2 cellular contexts compared by ENCODE assay signal in genomic region chr1:6084781-6085495, GRCh38.
TF ChIP-seq lines count a peak whose summit lies in the region.

No MANE protein-coding gene starts in this region.

TF ChIP-seq in IMR-90, 13 proteins besides CTCF, POLR2A, EP300 and RAD21:
- no peak for TF ChIP-seq FOS (IDR thresholded peaks at IDR 0.05; ENCODE audit: low read depth, low read length)
- no peak for TF ChIP-seq NFE2L2 (IDR thresholded peaks at IDR 0.05; ENCODE audit: low read depth, low read length)
- no peak for TF ChIP-seq CEBPB (IDR thresholded peaks at IDR 0.05; ENCODE audit: low read depth, low read length)
- TF ChIP-seq, protein P1, sequence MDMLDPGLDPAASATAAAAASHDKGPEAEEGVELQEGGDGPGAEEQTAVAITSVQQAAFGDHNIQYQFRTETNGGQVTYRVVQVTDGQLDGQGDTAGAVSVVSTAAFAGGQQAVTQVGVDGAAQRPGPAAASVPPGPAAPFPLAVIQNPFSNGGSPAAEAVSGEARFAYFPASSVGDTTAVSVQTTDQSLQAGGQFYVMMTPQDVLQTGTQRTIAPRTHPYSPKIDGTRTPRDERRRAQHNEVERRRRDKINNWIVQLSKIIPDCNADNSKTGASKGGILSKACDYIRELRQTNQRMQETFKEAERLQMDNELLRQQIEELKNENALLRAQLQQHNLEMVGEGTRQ (IDR thresholded peaks at IDR 0.05; ENCODE audit: low read depth, low read length) = no peak
- no peak for TF ChIP-seq BHLHE40 (IDR thresholded peaks at IDR 0.05; ENCODE audit: low read depth, low read length)
- no peak for TF ChIP-seq MAFK (IDR thresholded peaks at IDR 0.05; ENCODE audit: low read depth, low read length)
- no peak for TF ChIP-seq RFX5 (IDR thresholded peaks at IDR 0.05; ENCODE audit: low read depth, low read length)
- TF ChIP-seq MXI1 (IDR thresholded peaks at IDR 0.05; ENCODE audit: borderline replicate concordance, low read depth, low read length) = no peak
- no peak for TF ChIP-seq RCOR1 (IDR thresholded peaks at IDR 0.05; ENCODE audit: insufficient replicate concordance, low read length)
- TF ChIP-seq CHD1 (IDR thresholded peaks at IDR 0.05; ENCODE audit: low read depth, low read length) = no peak
- TF ChIP-seq, protein P2, sequence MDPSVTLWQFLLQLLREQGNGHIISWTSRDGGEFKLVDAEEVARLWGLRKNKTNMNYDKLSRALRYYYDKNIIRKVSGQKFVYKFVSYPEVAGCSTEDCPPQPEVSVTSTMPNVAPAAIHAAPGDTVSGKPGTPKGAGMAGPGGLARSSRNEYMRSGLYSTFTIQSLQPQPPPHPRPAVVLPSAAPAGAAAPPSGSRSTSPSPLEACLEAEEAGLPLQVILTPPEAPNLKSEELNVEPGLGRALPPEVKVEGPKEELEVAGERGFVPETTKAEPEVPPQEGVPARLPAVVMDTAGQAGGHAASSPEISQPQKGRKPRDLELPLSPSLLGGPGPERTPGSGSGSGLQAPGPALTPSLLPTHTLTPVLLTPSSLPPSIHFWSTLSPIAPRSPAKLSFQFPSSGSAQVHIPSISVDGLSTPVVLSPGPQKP (IDR thresholded peaks at IDR 0.05; ENCODE audit: borderline replicate concordance, low read depth, low read length) = no peak
- no peak for TF ChIP-seq MAZ (IDR thresholded peaks at IDR 0.05; ENCODE audit: borderline replicate concordance, low read depth, low read length)
- no peak for TF ChIP-seq SMC3 (IDR thresholded peaks at IDR 0.05; ENCODE audit: low read depth, low read length)

TF ChIP-seq in H1, 55 proteins besides CTCF, POLR2A, EP300 and RAD21:
- TF ChIP-seq SIRT6 (IDR thresholded peaks at IDR 0.05; ENCODE audit: low read length) (no peak), EZH2 (IDR thresholded peaks at IDR 0.05; ENCODE audit: low read depth, low read length, severe bottlenecking) (no peak), CHD2 (IDR thresholded peaks at IDR 0.05; ENCODE audit: low read length) (no peak), POU5F1 (IDR thresholded peaks at IDR 0.05; ENCODE audit: low read depth, low read length) (no peak), SIN3A (conservative IDR thresholded peaks at IDR 0.05 in 1 of 2, IDR thresholded peaks at IDR 0.05 in 1 of 2; ENCODE audit: low read depth in 1 of 2, low read length in 2 of 2) (no peak), CTBP2 (IDR thresholded peaks at IDR 0.05; ENCODE audit: borderline replicate concordance, insufficient read depth, insufficient read length, low read length) (no peak), SRF (IDR thresholded peaks at IDR 0.05; ENCODE audit: low read depth, low read length) (no peak)
- TF ChIP-seq, protein P3, sequence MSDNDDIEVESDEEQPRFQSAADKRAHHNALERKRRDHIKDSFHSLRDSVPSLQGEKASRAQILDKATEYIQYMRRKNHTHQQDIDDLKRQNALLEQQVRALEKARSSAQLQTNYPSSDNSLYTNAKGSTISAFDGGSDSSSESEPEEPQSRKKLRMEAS (IDR thresholded peaks at IDR 0.05) = no peak
- TF ChIP-seq, protein P4, sequence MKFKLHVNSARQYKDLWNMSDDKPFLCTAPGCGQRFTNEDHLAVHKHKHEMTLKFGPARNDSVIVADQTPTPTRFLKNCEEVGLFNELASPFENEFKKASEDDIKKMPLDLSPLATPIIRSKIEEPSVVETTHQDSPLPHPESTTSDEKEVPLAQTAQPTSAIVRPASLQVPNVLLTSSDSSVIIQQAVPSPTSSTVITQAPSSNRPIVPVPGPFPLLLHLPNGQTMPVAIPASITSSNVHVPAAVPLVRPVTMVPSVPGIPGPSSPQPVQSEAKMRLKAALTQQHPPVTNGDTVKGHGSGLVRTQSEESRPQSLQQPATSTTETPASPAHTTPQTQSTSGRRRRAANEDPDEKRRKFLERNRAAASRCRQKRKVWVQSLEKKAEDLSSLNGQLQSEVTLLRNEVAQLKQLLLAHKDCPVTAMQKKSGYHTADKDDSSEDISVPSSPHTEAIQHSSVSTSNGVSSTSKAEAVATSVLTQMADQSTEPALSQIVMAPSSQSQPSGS (IDR thresholded peaks at IDR 0.05; ENCODE audit: low read length) = no peak
